ENCODE assay signal across 8 cellular contexts in the genomic region with DNA sequence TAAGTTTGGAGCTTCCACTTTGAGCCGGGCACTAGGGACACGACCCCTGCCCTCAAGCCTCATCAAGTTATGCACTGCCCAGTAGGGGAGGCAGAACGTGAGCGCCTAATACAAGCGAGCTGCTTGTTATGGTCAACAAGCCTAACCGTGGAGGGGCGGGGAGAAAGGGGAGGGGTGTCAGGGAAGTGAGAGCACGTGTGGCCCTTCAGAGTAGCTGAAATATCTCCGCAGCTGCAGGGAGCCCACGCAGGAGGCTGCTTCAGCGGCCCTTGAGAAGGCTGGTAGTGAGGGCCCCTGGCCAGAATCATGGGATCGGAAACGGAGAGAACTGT. TPM values are rescaled to one million over a fixed set of nuclear protein-coding genes. Genes with fewer than 3 reads are reported as not detected.
A peak's percentile ranks its signal among the peaks of the same experiment; 100 is the strongest.
DNase-seq lines count a peak whose midpoint lies in the region; ATAC-seq, FAIRE-seq and TF ChIP-seq lines count a peak whose summit lies in the region.

No MANE protein-coding gene starts in this region.

- WGBS in heart right ventricle, 2 donors, result 2% methylated on average over 13 of the region's 13 CpGs

- POLR2A ChIA-PET in PC-3 (lab: Charles Lee; ENCODE audit: unreplicated experiment), result interaction anchor here (0.6 kb wide), 2 partner anchors 9 to 141 kb away, joined by 4 to 8 read pairs; no protein-coding TSS in a partner anchor

- H3K36me3 Mint-ChIP-seq in activated naive CD8-positive, alpha-beta T cell treated with anti-CD3 and anti-CD28 coated beads for 36 hours, result peaks cover 22% of the 10 kb centered on the region

- no peaks in the 10 kb centered on the region; a peak in 1 of 22 replicates for H3K27me3 ChIP-seq in BLaER1 treated with 17β-estradiol and CSF1 and Interleukin-3, amounts not matched to agents 10 nM and 100 nM
- no peaks in the 10 kb centered on the region for H3K27me3 ChIP-seq in PC-3 (ENCODE audit: low read length)
- H3K27me3 ChIP-seq in heart right ventricle, result peaks cover 0 to 15% (median 0%) of the 10 kb centered on the region in 7 donors

- H2AFZ ChIP-seq in PC-3 (ENCODE audit: low read length), result peak overlapping the region; percentile 85

- H3K9me3 Mint-ChIP-seq in activated naive CD8-positive, alpha-beta T cell treated with anti-CD3 and anti-CD28 coated beads for 36 hours, result peaks cover 10% of the 10 kb centered on the region

- H3K27ac Mint-ChIP-seq in activated naive CD8-positive, alpha-beta T cell treated with anti-CD3 and anti-CD28 coated beads for 36 hours, result peak overlapping the region; percentile 61

- H4K20me1 ChIP-seq in BLaER1 treated with 17β-estradiol and CSF1 and Interleukin-3, amounts not matched to agents 10 nM and 100 nM, result no peaks in the 10 kb centered on the region; a peak in 1 of 22 replicates
- H4K20me1 ChIP-seq in PC-3 (ENCODE audit: low read length), result no peaks in the 10 kb centered on the region

- DNase-seq in GM19239 (ENCODE audit: insufficient read length, low spot score) (peak; percentile 65), PC-3 (peak; percentile 45), heart right ventricle (peak; percentile 45 to 70), posterior cingulate gyrus (peak; percentile 20 to 89 (median 40)), urothelium cell line (ENCODE audit: low spot score) (no peak)
- DNase-seq in activated naive CD8-positive, alpha-beta T cell treated with anti-CD3 and anti-CD28 coated beads for 36 hours, result peak; percentile 31

- TF ChIP-seq CTCF in PC-3 (conservative IDR thresholded peaks at IDR 0.05; ENCODE audit: low read depth, low read length) (no peak), heart right ventricle (IDR thresholded peaks at IDR 0.05) (no peak)

- no peaks in the 10 kb centered on the region for H3F3A ChIP-seq in PC-3 (ENCODE audit: low read length, unreplicated experiment)

- peaks cover 0 to 22% (median 19%) of the 10 kb centered on the region in 11 experiments; a peak in 14 of 22 replicates for H3K36me3 ChIP-seq in BLaER1 treated with 17β-estradiol and CSF1 and Interleukin-3, amounts not matched to agents 10 nM and 100 nM
- H3K36me3 ChIP-seq in PC-3 (ENCODE audit: low read depth, low read length) (no peaks in the 10 kb centered on the region), heart right ventricle (peaks cover 0 to 19% (median 0%) of the 10 kb centered on the region in 9 donors)

- H3K4me1 ChIP-seq in BLaER1 treated with 17β-estradiol and CSF1 and Interleukin-3, amounts not matched to agents 10 nM and 100 nM, result peaks cover 5 to 28% (median 19%) of the 10 kb centered on the region in 10 experiments; a peak in 19 of 20 replicates
- H3K4me1 ChIP-seq in PC-3 (ENCODE audit: insufficient read depth, low read length) (peaks cover 5% of the 10 kb centered on the region), heart right ventricle (peaks cover 0 to 22% (median 15%) of the 10 kb centered on the region in 9 donors)

- intact Hi-C loops in PC-3 (cut with micrococcal nuclease) (loop anchor here (2.0 kb wide), 1 partner anchor 65 kb away; no protein-coding TSS in a partner anchor), heart right ventricle (cut with DNase I) (loop anchor here in 1 of 10 donors (10.0 kb wide), 1 partner anchor 209 kb away; no protein-coding TSS in a partner anchor), posterior cingulate gyrus (cut with DNase I) (no loop called here)

- H3K4me3 Mint-ChIP-seq in activated naive CD8-positive, alpha-beta T cell treated with anti-CD3 and anti-CD28 coated beads for 36 hours, result peak overlapping the region; percentile 85

- CTCF ChIA-PET in PC-3 (lab: Charles Lee), result interaction anchor here (0.6 to 1.6 kb wide), 2 partner anchors 26 to 1600 kb away, joined by 4 to 14 read pairs; no protein-coding TSS in a partner anchor

- ATAC-seq in HG03432 (IDR thresholded peaks at IDR 0.05; ENCODE audit: unreplicated experiment) (peak; percentile 45), PC-3 (peak; percentile 43), heart right ventricle (peak; percentile 67 to 84 (median 73))

- H3K4me2 ChIP-seq in BLaER1 treated with 17β-estradiol and CSF1 and Interleukin-3, amounts not matched to agents 10 nM and 100 nM, result peak overlapping the region; percentile 85 to 97 (median 92)
- H3K4me2 ChIP-seq in PC-3 (ENCODE audit: low read length), result peak overlapping the region; percentile 86

- H3K79me2 ChIP-seq in PC-3 (ENCODE audit: low read length), result no peaks in the 10 kb centered on the region

- peak overlapping the region in 10 of 11 experiments; percentile 15 to 87 (median 81); a peak in 18 of 22 replicates for H3K27ac ChIP-seq in BLaER1 treated with 17β-estradiol and CSF1 and Interleukin-3, amounts not matched to agents 10 nM and 100 nM
- H3K27ac ChIP-seq in PC-3 (ENCODE audit: low read length) (no peak overlapping the region), heart right ventricle (peak overlapping the region; percentile 16 to 92 (median 82))

- H3K4me3 ChIP-seq in BLaER1 treated with 17β-estradiol and CSF1 and Interleukin-3, amounts not matched to agents 10 nM and 100 nM, result peak overlapping the region; percentile 60 to 76 (median 70)
- peak overlapping the region; percentile 72 for H3K4me3 ChIP-seq in PC-3 (ENCODE audit: low read length)
- peak overlapping the region; percentile 33 to 89 (median 69) for H3K4me3 ChIP-seq in heart right ventricle

- peaks cover 13% of the 10 kb centered on the region for H3K4me1 Mint-ChIP-seq in activated naive CD8-positive, alpha-beta T cell treated with anti-CD3 and anti-CD28 coated beads for 36 hours

- H3K9ac ChIP-seq in BLaER1 treated with 17β-estradiol and CSF1 and Interleukin-3, amounts not matched to agents 10 nM and 100 nM, result peak overlapping the region; percentile 73 to 89 (median 83); a peak in 21 of 22 replicates
- H3K9ac ChIP-seq in PC-3 (ENCODE audit: low read length), result peak overlapping the region; percentile 70

- H3K27me3 Mint-ChIP-seq in activated naive CD8-positive, alpha-beta T cell treated with anti-CD3 and anti-CD28 coated beads for 36 hours, result no peaks in the 10 kb centered on the region

- BruUV-seq in PC-3 (replicated peaks; lab: Mats Ljungman, UMichigan), result TSS peak; percentile 36

- FAIRE-seq in GM19239 (lab: Jason Lieb, UNC) (peak; percentile 86), urothelium cell line (lab: Jason Lieb, UNC) (no peak)

- no peaks in the 10 kb centered on the region for H3K9me2 ChIP-seq in PC-3 (replicated peaks; ENCODE audit: low read length)

- peaks cover 7 to 20% (median 13%) of the 10 kb centered on the region in 11 experiments; a peak in 19 of 22 replicates for H3K9me3 ChIP-seq in BLaER1 treated with 17β-estradiol and CSF1 and Interleukin-3, amounts not matched to agents 10 nM and 100 nM (replicated peaks in 1 of 11)
- H3K9me3 ChIP-seq in PC-3 (ENCODE audit: low read length) (no peaks in the 10 kb centered on the region), heart right ventricle (no peaks in the 10 kb centered on the region)

RNA-seq across cellular contexts. Expression of a gene that starts 0.7 kb away (rescaled TPM):
- 11.9 and 12.2 TPM in 2 replicates for total RNA-seq in PC-3 (2014; rRNA removed)
- 10 to 100 TPM; 18.2 to 20.9 TPM for total RNA-seq in activated naive CD8-positive, alpha-beta T cell treated with anti-CD3 and anti-CD28 coated beads for 36 hours
- 10 to 100 TPM; 23.1 to 45.5 (median 30.0) TPM for total RNA-seq in heart right ventricle
- polyA plus RNA-seq in heart right ventricle, result 1 to 10 TPM; 1.9 to 4.4 TPM

RNA-seq across cellular contexts. Expression of a gene that starts 6.1 kb away (rescaled TPM):
- total RNA-seq in PC-3 (2014; rRNA removed) (1.3 and 3.9 TPM in 2 replicates), heart right ventricle (1 to 10 TPM in 4 of 10 donors, under 1 TPM in 6; 0.59 to 1.5 (median 0.89) TPM)
- 1 to 10 TPM in 1 of 2 experiments, under 1 TPM in 1; 0.74 to 1.1 TPM for total RNA-seq in activated naive CD8-positive, alpha-beta T cell treated with anti-CD3 and anti-CD28 coated beads for 36 hours
- polyA plus RNA-seq in heart right ventricle, result under 1 TPM; 0.07 to 0.44 TPM
